In the genomic region with DNA sequence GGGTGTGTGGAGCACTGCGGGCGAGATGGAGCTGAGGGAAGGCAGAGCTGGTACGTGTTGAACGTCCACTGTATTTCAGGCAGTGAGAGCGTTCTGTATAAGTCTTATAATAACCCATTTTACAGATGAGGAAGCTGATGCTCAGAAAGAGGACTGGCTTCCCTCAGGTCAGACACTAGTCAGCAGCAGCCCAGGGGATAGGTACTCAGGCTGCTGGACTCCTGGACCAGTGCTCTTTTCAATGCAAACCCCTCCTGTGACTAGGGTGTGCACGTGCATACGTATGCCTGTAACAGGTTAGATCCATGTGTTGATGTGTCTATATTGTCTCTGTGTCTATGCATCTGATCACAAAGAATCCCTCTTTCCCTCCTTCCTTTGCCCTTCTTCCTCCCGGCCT, we compare ENCODE assay signal across 27 cellular contexts. TPM values are rescaled to one million over a fixed set of nuclear protein-coding genes. Genes with fewer than 3 reads are reported as not detected.
"Had no signal": no experiment of that assay in that cellular context is flagged by ENCODE, and none has a peak within 500 bp of the region (broad histone marks: within the 10 kb centered on the region; RNA-seq: fewer than 3 reads in every experiment).

No MANE protein-coding gene starts in this region.

- H3K36me3 ChIP-seq: neural progenitor cell, prostate gland, right atrium auricular region, thyroid gland had no signal

- H3K4me3 ChIP-seq: heart right ventricle, neural progenitor cell, prostate gland, right atrium auricular region, smooth muscle cell, thyroid gland had no signal

- H3K27ac ChIP-seq: epithelial cell of prostate, foreskin keratinocyte, neural progenitor cell, prostate gland had no signal

- H3K27me3 ChIP-seq: foreskin keratinocyte, neural progenitor cell, right atrium auricular region, thyroid gland had no signal

- H3K4me1 ChIP-seq: foreskin keratinocyte, neural progenitor cell, prostate gland had no signal

- DNase-seq: effector CD8-positive, alpha-beta T cell; endodermal cell; foreskin keratinocyte; glutamatergic neuron; heart right ventricle; hippocampal formation; immature natural killer cell; islet precursor cell; kidney glomerular epithelial cell; mammary epithelial cell; mesendoderm; midbrain; naive thymus-derived CD4-positive, alpha-beta T cell; stimulated activated CD4-positive, alpha-beta T cell treated with anti-CD3 and anti-CD28 coated beads, Interleukin-12 subunit alpha, Interleukin-12 subunit beta, amount 100 ng/mL, for 4 hours; stimulated activated CD4-positive, alpha-beta T cell treated with anti-CD3 and anti-CD28 coated beads, Interleukin-1b, Interleukin-23, amount 100 ng/mL, for 48 hours; stimulated activated CD4-positive, alpha-beta T cell treated with anti-CD3 and anti-CD28 coated beads, Interleukin-4, amount 100 ng/mL, for 1 hour; stimulated activated CD8-positive, alpha-beta memory T cell treated with anti-CD3 and anti-CD28 coated beads, Interleukin-4, amount 100 ng/mL, for 48 hours; stimulated activated naive CD4-positive, alpha-beta T cell; stimulated activated naive CD8-positive, alpha-beta T cell treated with anti-CD3 and anti-CD28 coated beads, Interleukin-15, amount 100 ng/mL, for 72 hours; thyroid gland had no signal

- H3K9me3 ChIP-seq: heart right ventricle, prostate gland, right atrium auricular region, thyroid gland had no signal

- ATAC-seq: esophagus mucosa; foreskin keratinocyte; heart right ventricle; naive thymus-derived CD4-positive, alpha-beta T cell; sciatic nerve; stimulated activated naive CD8-positive, alpha-beta T cell treated with anti-CD3 and anti-CD28 coated beads, Interleukin-15, amount 100 ng/mL, for 72 hours had no signal

RNA-seq across cellular contexts. Expression of gene CFAP161, which starts 54.3 kb away (rescaled TPM):
- total RNA-seq: endodermal cell; foreskin keratinocyte; naive thymus-derived CD4-positive, alpha-beta T cell; sciatic nerve had no signal
